ENCODE assay signal across 28 cellular contexts in the genomic region with DNA sequence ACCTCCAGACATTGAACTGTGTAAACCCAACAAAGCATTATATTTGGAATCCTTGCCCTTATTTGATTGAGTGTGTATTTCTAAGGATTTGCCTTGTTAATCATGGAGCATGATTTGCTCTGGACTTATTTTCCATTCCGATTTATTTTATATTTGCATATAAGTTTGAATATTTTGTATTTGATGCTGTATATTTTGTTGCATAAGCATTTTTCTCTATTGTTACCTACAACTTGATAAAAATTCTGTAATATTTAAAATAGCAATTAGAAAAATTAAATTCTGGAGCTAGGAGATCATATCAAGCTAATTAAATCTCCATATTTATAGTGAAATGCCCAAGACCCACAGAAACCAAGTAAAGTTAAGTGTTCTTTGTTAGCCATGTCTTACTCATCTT.
"Had no signal": no experiment of that assay in that cellular context is flagged by ENCODE, and none has a peak within 500 bp of the region (broad histone marks: within the 10 kb centered on the region; RNA-seq: fewer than 3 reads in every experiment).

No MANE protein-coding gene starts in this region.

- ATAC-seq: activated CD4-positive, alpha-beta T cell treated with anti-CD3 and anti-CD28 coated beads for 36 hours; activated CD8-positive, alpha-beta memory T cell treated with anti-CD3 and anti-CD28 coated beads, Interleukin-2, amount 10 ng/mL, durations not matched to agents 7 days and 5 days; activated CD8-positive, alpha-beta T cell treated with anti-CD3 and anti-CD28 coated beads, Interleukin-2, amount 10 ng/mL, durations not matched to agents 7 days and 5 days; activated naive CD8-positive, alpha-beta T cell treated with anti-CD3 and anti-CD28 coated beads, Interleukin-2, amount 50 U/mL, for 24 hours; body of pancreas; gastroesophageal sphincter; heart right ventricle had no signal

- H3K27ac ChIP-seq: adrenal gland, body of pancreas, colonic mucosa, epithelial cell of prostate, esophagus squamous epithelium, gastroesophageal sphincter, heart right ventricle had no signal

- FAIRE-seq: endometrium, endothelial cell of umbilical vein had no signal

- H3K9me3 ChIP-seq: adrenal gland, body of pancreas, colonic mucosa, esophagus squamous epithelium, gastroesophageal sphincter, heart right ventricle had no signal

- H3K4me1 ChIP-seq: body of pancreas, colonic mucosa, esophagus squamous epithelium had no signal

- DNase-seq: activated CD4-positive, alpha-beta memory T cell treated with anti-CD3 and anti-CD28 coated beads for 36 hours; activated CD4-positive, alpha-beta T cell treated with anti-CD3 and anti-CD28 coated beads for 36 hours; activated CD4-positive, alpha-beta T cell treated with anti-CD3 and anti-CD28 coated beads, Interleukin-2, amount 10 ng/mL, durations not matched to agents 24 days and 14 days; activated CD4-positive, CD25-positive, alpha-beta regulatory T cell; activated CD4-positive, CD25-positive, alpha-beta regulatory T cell treated with anti-CD3 and anti-CD28 coated beads, Interleukin-2, amount 50 U/mL, for 72 hours; activated CD8-positive, alpha-beta memory T cell treated with anti-CD3 and anti-CD28 coated beads, Interleukin-2, amount 10 ng/mL, durations not matched to agents 7 days and 5 days; activated CD8-positive, alpha-beta memory T cell treated with anti-CD3 and anti-CD28 coated beads, Interleukin-2, amount 50 U/mL, for 4 hours; activated CD8-positive, alpha-beta T cell treated with anti-CD3 and anti-CD28 coated beads, Interleukin-2, amount 10 ng/mL, durations not matched to agents 7 days and 5 days; activated effector memory CD4-positive, alpha-beta T cell treated with anti-CD3 and anti-CD28 coated beads, Interleukin-2, amount 50 U/mL, for 16 hours; activated naive CD4-positive, alpha-beta T cell treated with anti-CD3 and anti-CD28 coated beads for 36 hours; activated naive CD8-positive, alpha-beta T cell treated with anti-CD3 and anti-CD28 coated beads for 36 hours; activated naive CD8-positive, alpha-beta T cell treated with anti-CD3 and anti-CD28 coated beads, Interleukin-2, amount 50 U/mL, for 24 hours; activated T-cell treated with anti-CD3 and anti-CD28 coated beads, Interleukin-2, amount 50 U/mL, for 1 hour; activated T-cell treated with anti-CD3 and anti-CD28 coated beads, Interleukin-2, amount 50 U/mL, for 48 hours; adrenal gland; amygdala; aorta; body of pancreas; caudate nucleus; colonic mucosa; effector CD8-positive, alpha-beta T cell; esophagus squamous epithelium; heart right ventricle; T-helper 2 cell had no signal

- H3K27me3 ChIP-seq: adrenal gland, body of pancreas, colonic mucosa, esophagus squamous epithelium, gastroesophageal sphincter, heart right ventricle had no signal

- H3K4me3 ChIP-seq: adrenal gland, body of pancreas, colonic mucosa, esophagus squamous epithelium, gastroesophageal sphincter, heart right ventricle had no signal
